ENCODE assay signal across 8 cellular contexts in genomic region chr19:44499962-44500949, GRCh38. TPM values are rescaled to one million over a fixed set of nuclear protein-coding genes. Genes with fewer than 3 reads are reported as not detected.
DNase-seq lines count a peak whose midpoint lies in the region; ATAC-seq and TF ChIP-seq lines count a peak whose summit lies in the region.

ZNF180 (minus strand) TSS chr19:44500522; CDS start chr19:44497334, 3,188 bp downstream.

- peaks cover 15% of the 10 kb centered on the region for H3K4me1 Mint-ChIP-seq in progenitor cell of endocrine pancreas (ENCODE audit: low read depth)

- ATAC-seq in HG02840 (IDR thresholded peaks at IDR 0.05; ENCODE audit: low FRiP score, unreplicated experiment) = peak; percentile 93
- peak; percentile 97 to 98 for ATAC-seq in left cardiac atrium

- peaks cover 22% of the 10 kb centered on the region for H3K27me3 Mint-ChIP-seq in progenitor cell of endocrine pancreas

- TF ChIP-seq CTCF in GM13976 (IDR thresholded peaks at IDR 0.05; ENCODE audit: borderline replicate concordance, control extremely low read depth, extremely low read depth, insufficient read depth, missing control alignments) = peak; percentile 12
- TF ChIP-seq CTCF in progenitor cell of endocrine pancreas (IDR thresholded peaks at IDR 0.05; ENCODE audit: unreplicated experiment) = peak; percentile 61

- in situ Hi-C loops in GM13976 (cut with MboI; ENCODE audit: low sequenced_read_pairs, unreplicated experiment) = no loop called here

- intact Hi-C loops in left cardiac atrium (cut with DNase I) = no loop called here

- H3K27ac Mint-ChIP-seq in progenitor cell of endocrine pancreas = peak within 1 kb of the TSS; percentile 96

- H3K9me3 Mint-ChIP-seq in progenitor cell of endocrine pancreas (ENCODE audit: low read depth) = peaks cover 24% of the 10 kb centered on the region

- H3K36me3 Mint-ChIP-seq in progenitor cell of endocrine pancreas (ENCODE audit: insufficient read depth) = peaks cover 43% of the 10 kb centered on the region

- DNase-seq in GM13976 (ENCODE audit: low spot score) = peak; percentile 98
- peak; percentile 91 for DNase-seq in NCI-H1436 treated with DMSO at 0.1 percent for 48 hours (lab: John Stamatoyannopoulos, UW)
- DNase-seq in T-helper 1 cell = peak; percentile 86 to 96 (median 90)
- DNase-seq in amniotic stem cell (lab: John Stamatoyannopoulos, UW) = peak; percentile 70
- DNase-seq in left cardiac atrium = peak; percentile 96
- peak; percentile 97 for DNase-seq in progenitor cell of endocrine pancreas (ENCODE audit: low spot score, unreplicated experiment)
- peak; percentile 97 for DNase-seq in ureter (ENCODE audit: low spot score)

- peak within 1 kb of the TSS; percentile 95 for H3K4me3 Mint-ChIP-seq in progenitor cell of endocrine pancreas (ENCODE audit: low read depth)

RNA-seq across cellular contexts. Expression of gene ZNF180, which starts in this region (rescaled TPM):
- 1 to 10 TPM; 3.4 to 4.9 TPM for total RNA-seq in left cardiac atrium
- 17.9 and 19.6 TPM in 2 replicates for total RNA-seq in progenitor cell of endocrine pancreas
- total RNA-seq in ureter = 10.9 TPM

Comparison
In these comparisons a context has a peak if more than half of its experiments do, and no peak if none do; other contexts are left out.
1. Peak in every context shown above with its lines: DNase-seq and ATAC-seq.